ENCODE assay signal across 8 cellular contexts in genomic region chr22:29625090-29625825, GRCh38. TPM values are rescaled to one million over a fixed set of nuclear protein-coding genes. Genes with fewer than 3 reads are reported as not detected.
DNase-seq lines count a peak whose midpoint lies in the region; ATAC-seq and TF ChIP-seq lines count a peak whose summit lies in the region.

No MANE protein-coding gene starts in this region.

- no peak for ATAC-seq in stimulated activated naive CD8-positive, alpha-beta T cell treated with anti-CD3 and anti-CD28 coated beads, Interleukin-15, Interleukin-2, amounts not matched to agents 100 U/mL and 50 U/mL, for 24 hours
- ATAC-seq in stimulated activated naive CD8-positive, alpha-beta T cell treated with anti-CD3 and anti-CD28 coated beads, Interleukin-15, amount 100 ng/mL, for 72 hours = no peak
- ATAC-seq in activated B cell treated with CpG ODN at 0.5 μM for 24 hours (ENCODE audit: low read depth) (peak; percentile 50), HG03442 (IDR thresholded peaks at IDR 0.05; ENCODE audit: unreplicated experiment) (no peak), HG03571 (IDR thresholded peaks at IDR 0.05; ENCODE audit: unreplicated experiment) (no peak)
- ATAC-seq in naive thymus-derived CD4-positive, alpha-beta T cell = peak; percentile 74

- H3K27ac ChIP-seq in naive thymus-derived CD4-positive, alpha-beta T cell (ENCODE audit: low read depth, low read length) = peak overlapping the region; percentile 73

- H3K4me3 ChIP-seq in naive thymus-derived CD4-positive, alpha-beta T cell (ENCODE audit: low read length) = no peak overlapping the region

- no peak overlapping the region for H3K4me3 Mint-ChIP-seq in stimulated activated naive CD8-positive, alpha-beta T cell treated with anti-CD3 and anti-CD28 coated beads, Interleukin-15, amount 100 ng/mL, for 72 hours
- H3K4me3 Mint-ChIP-seq in activated B cell treated with CpG ODN at 0.5 μM for 24 hours = no peak overlapping the region
- H3K4me3 Mint-ChIP-seq in naive thymus-derived CD4-positive, alpha-beta T cell = peak overlapping the region in 7 of 10 donors; percentile 2 to 64 (median 25)

- H3K9me3 Mint-ChIP-seq in stimulated activated naive CD8-positive, alpha-beta T cell treated with anti-CD3 and anti-CD28 coated beads, Interleukin-15, amount 100 ng/mL, for 72 hours = no peaks in the 10 kb centered on the region
- H3K9me3 Mint-ChIP-seq in activated B cell treated with CpG ODN at 0.5 μM for 24 hours = no peaks in the 10 kb centered on the region
- H3K9me3 Mint-ChIP-seq in naive thymus-derived CD4-positive, alpha-beta T cell = no peaks in the 10 kb centered on the region

- TF ChIP-seq POLR2A in erythroblast (IDR thresholded peaks at IDR 0.05; ENCODE audit: low read length) = no peak

- H3K4me1 ChIP-seq in naive thymus-derived CD4-positive, alpha-beta T cell (ENCODE audit: control insufficient read depth in 2 of 2, insufficient read depth in 2 of 2, low read length in 2 of 2) = peaks cover 0 to 39% of the 10 kb centered on the region in 2 donors

- H3K36me3 ChIP-seq in naive thymus-derived CD4-positive, alpha-beta T cell (ENCODE audit: control insufficient read depth in 2 of 3, insufficient read depth in 3 of 3, low read length in 3 of 3) = no peaks in the 10 kb centered on the region

- peak; percentile 97 for TF ChIP-seq CTCF in activated B cell treated with CpG ODN at 0.5 μM for 24 hours (IDR thresholded peaks at IDR 0.05)

- intact Hi-C loops in activated B cell treated with CpG ODN at 0.5 μM for 24 hours (cut with micrococcal nuclease) = no loop called here
- intact Hi-C loops in naive thymus-derived CD4-positive, alpha-beta T cell (cut with micrococcal nuclease) = loop anchor here (1.0 to 5.0 kb wide), 2 partner anchors 35 to 462 kb away; no protein-coding TSS in a partner anchor

- CTCF ChIA-PET in activated B cell treated with CpG ODN at 0.5 μM for 24 hours (lab: Charles Lee) = interaction anchor here (0.6 to 3.4 kb wide), 13 partner anchors 9 to 461 kb away, joined by 3 to 22 read pairs (median 4); no protein-coding TSS in a partner anchor
- CTCF ChIA-PET in naive thymus-derived CD4-positive, alpha-beta T cell (lab: Charles Lee) = interaction anchor here (0.7 to 1.5 kb wide), 14 partner anchors 8 to 1274 kb away, joined by 3 to 7 read pairs (median 3); no protein-coding TSS in a partner anchor

- H3K27ac Mint-ChIP-seq in stimulated activated naive CD8-positive, alpha-beta T cell treated with anti-CD3 and anti-CD28 coated beads, Interleukin-15, amount 100 ng/mL, for 72 hours = peak overlapping the region in 1 of 2 donors; percentile 41
- H3K27ac Mint-ChIP-seq in activated B cell treated with CpG ODN at 0.5 μM for 24 hours = no peak overlapping the region
- H3K27ac Mint-ChIP-seq in naive thymus-derived CD4-positive, alpha-beta T cell = peak overlapping the region; percentile 63 to 89 (median 85)

- peaks cover 59% of the 10 kb centered on the region for H3K4me1 Mint-ChIP-seq in stimulated activated naive CD8-positive, alpha-beta T cell treated with anti-CD3 and anti-CD28 coated beads, Interleukin-15, amount 100 ng/mL, for 72 hours
- H3K4me1 Mint-ChIP-seq in activated B cell treated with CpG ODN at 0.5 μM for 24 hours = peaks cover 46% of the 10 kb centered on the region
- H3K4me1 Mint-ChIP-seq in naive thymus-derived CD4-positive, alpha-beta T cell = peaks cover 41 to 92% (median 85%) of the 10 kb centered on the region in 7 donors

- H3K9me3 ChIP-seq in naive thymus-derived CD4-positive, alpha-beta T cell (ENCODE audit: control insufficient read depth in 2 of 3, low read length in 3 of 3) = no peaks in the 10 kb centered on the region

- H3K27me3 ChIP-seq in naive thymus-derived CD4-positive, alpha-beta T cell (ENCODE audit: control insufficient read depth in 2 of 2, insufficient read depth in 2 of 2, low read length in 2 of 2) = no peaks in the 10 kb centered on the region

- H3K27me3 Mint-ChIP-seq in stimulated activated naive CD8-positive, alpha-beta T cell treated with anti-CD3 and anti-CD28 coated beads, Interleukin-15, amount 100 ng/mL, for 72 hours = no peaks in the 10 kb centered on the region
- H3K27me3 Mint-ChIP-seq in activated B cell treated with CpG ODN at 0.5 μM for 24 hours = no peaks in the 10 kb centered on the region
- no peaks in the 10 kb centered on the region for H3K27me3 Mint-ChIP-seq in naive thymus-derived CD4-positive, alpha-beta T cell

- DNase-seq in stimulated activated naive CD8-positive, alpha-beta T cell treated with anti-CD3 and anti-CD28 coated beads, Interleukin-15, Interleukin-2, amounts not matched to agents 100 U/mL and 50 U/mL, for 24 hours = peak; percentile 33
- no peak for DNase-seq in stimulated activated naive CD8-positive, alpha-beta T cell treated with anti-CD3 and anti-CD28 coated beads, Interleukin-15, amount 100 ng/mL, for 72 hours
- peak; percentile 18 for DNase-seq in NCI-H1694 (lab: John Stamatoyannopoulos, UW)
- no peak for DNase-seq in activated B cell treated with CpG ODN at 0.5 μM for 24 hours
- DNase-seq in erythroblast (lab: John Stamatoyannopoulos, UW) = peak; percentile 73 to 77
- DNase-seq in naive thymus-derived CD4-positive, alpha-beta T cell = peak in 7 of 9 donors; percentile 15 to 49 (median 40)

- POLR2A ChIA-PET in activated B cell treated with CpG ODN at 0.5 μM for 24 hours (lab: Charles Lee) = no interaction called here
- POLR2A ChIA-PET in naive thymus-derived CD4-positive, alpha-beta T cell (lab: Charles Lee) = interaction anchor here (0.6 to 3.3 kb wide), 5 partner anchors 8 to 452 kb away, joined by 3 to 27 read pairs (median 3); no protein-coding TSS in a partner anchor

- H3K36me3 Mint-ChIP-seq in activated B cell treated with CpG ODN at 0.5 μM for 24 hours (ENCODE audit: low read depth) = no peaks in the 10 kb centered on the region
- H3K36me3 Mint-ChIP-seq in naive thymus-derived CD4-positive, alpha-beta T cell = peaks cover 0 to 4% (median 3%) of the 10 kb centered on the region in 5 donors

RNA-seq across cellular contexts. Expression of gene NF2, which starts 21.8 kb away (rescaled TPM):
- 30.3 and 32.3 TPM in 2 replicates for total RNA-seq in activated B cell treated with CpG ODN at 0.5 μM for 24 hours
- total RNA-seq in naive thymus-derived CD4-positive, alpha-beta T cell = 10 to 100 TPM; 27.6 to 56.3 (median 28.3) TPM
- polyA plus RNA-seq in naive thymus-derived CD4-positive, alpha-beta T cell = 10 to 100 TPM; 15.6 to 23.1 TPM

RNA-seq across cellular contexts. Expression of gene NIPSNAP1, which starts 44.3 kb away (rescaled TPM):
- total RNA-seq in activated B cell treated with CpG ODN at 0.5 μM for 24 hours = 27.2 and 29.5 TPM in 2 replicates
- total RNA-seq in naive thymus-derived CD4-positive, alpha-beta T cell = 10 to 100 TPM; 30.0 to 37.9 (median 35.4) TPM
- 10 to 100 TPM; 56.5 to 59.2 TPM for polyA plus RNA-seq in naive thymus-derived CD4-positive, alpha-beta T cell

Comparison
In these comparisons a context has a peak if more than half of its experiments do, and no peak if none do; other contexts are left out.
1. DNase-seq: peak in stimulated activated naive CD8-positive, alpha-beta T cell treated with anti-CD3 and anti-CD28 coated beads, Interleukin-15, Interleukin-2, amounts not matched to agents 100 U/mL and 50 U/mL, for 24 hours (single experiment), NCI-H1694 (single experiment), erythroblast (2 of 2) and naive thymus-derived CD4-positive, alpha-beta T cell (7 of 9); none in stimulated activated naive CD8-positive, alpha-beta T cell treated with anti-CD3 and anti-CD28 coated beads, Interleukin-15, amount 100 ng/mL, for 72 hours (0 of 2) and activated B cell treated with CpG ODN at 0.5 μM for 24 hours (single experiment).
2. ATAC-seq: peak in activated B cell treated with CpG ODN at 0.5 μM for 24 hours (single experiment) and naive thymus-derived CD4-positive, alpha-beta T cell (single experiment); none in stimulated activated naive CD8-positive, alpha-beta T cell treated with anti-CD3 and anti-CD28 coated beads, Interleukin-15, Interleukin-2, amounts not matched to agents 100 U/mL and 50 U/mL, for 24 hours (single experiment), stimulated activated naive CD8-positive, alpha-beta T cell treated with anti-CD3 and anti-CD28 coated beads, Interleukin-15, amount 100 ng/mL, for 72 hours (single experiment), HG03442 (single experiment) and HG03571 (single experiment).
3. H3K4me3 Mint-ChIP-seq: peak in naive thymus-derived CD4-positive, alpha-beta T cell (7 of 10); none in stimulated activated naive CD8-positive, alpha-beta T cell treated with anti-CD3 and anti-CD28 coated beads, Interleukin-15, amount 100 ng/mL, for 72 hours (0 of 2) and activated B cell treated with CpG ODN at 0.5 μM for 24 hours (single experiment).